21 cellular contexts compared by ENCODE assay signal in the genomic region with DNA sequence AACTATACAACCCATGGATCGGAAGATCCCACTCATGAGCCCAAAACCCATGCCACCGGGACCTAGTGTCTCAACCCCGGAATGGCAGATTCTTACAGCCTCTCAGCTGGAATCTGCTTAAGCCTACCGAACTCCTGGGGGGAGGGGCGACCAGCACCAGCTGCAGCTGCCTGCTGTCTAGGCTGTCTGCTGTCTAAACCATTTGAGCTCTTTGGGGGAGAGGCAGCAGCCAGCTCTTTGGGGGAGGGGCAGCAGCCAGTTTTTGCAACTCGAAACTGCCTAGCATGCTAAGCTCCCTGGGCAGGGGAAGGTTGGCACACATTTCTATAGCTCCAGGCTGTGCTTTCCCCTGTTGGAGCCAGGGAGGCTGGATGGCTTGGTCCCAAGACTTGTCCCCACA.
A peak's percentile ranks its signal among the peaks of the same experiment; 100 is the strongest.
DNase-seq lines count a peak whose midpoint lies in the region; ATAC-seq and TF ChIP-seq lines count a peak whose summit lies in the region.
"Had no signal": no experiment of that assay in that cellular context is flagged by ENCODE, and none has a peak within 500 bp of the region (broad histone marks: within the 10 kb centered on the region; RNA-seq: fewer than 3 reads in every experiment).

No MANE protein-coding gene starts in this region.

- H3K23ac ChIP-seq in mesendoderm (ENCODE audit: low read length) = no peak overlapping the region

- TF ChIP-seq CTCF in left lung (IDR thresholded peaks at IDR 0.05) = no peak

- DNase-seq in NCI-H446 treated with DMSO at 0.1 percent for 48 hours (lab: John Stamatoyannopoulos, UW) = peak; percentile 3
- DNase-seq in fibroblast of gingiva (ENCODE audit: low read depth) = peak; percentile 5
- peak; percentile 1 for DNase-seq in mesendoderm
- DNase-seq in activated naive CD4-positive, alpha-beta T cell treated with anti-CD3 and anti-CD28 coated beads, Interleukin-2, amount 50 U/mL, for 72 hours (ENCODE audit: low spot score in 2 of 2) = no peak
- no peak for DNase-seq in left lung
- no peak for DNase-seq in GM03348 (ENCODE audit: low spot score)
- DNase-seq: C1 segment of cervical spinal cord; CD4-positive, alpha-beta memory T cell; COR-L47; DMS53; NCI-H1092 treated with DMSO at 0.1 percent for 48 hours; NCI-H1436; NCI-H187 treated with DMSO at 0.1 percent for 48 hours; NCI-H526; SHP77 treated with DMSO at 0.1 percent for 48 hours had no signal

- H3K36me3 ChIP-seq in mesendoderm (ENCODE audit: control insufficient read depth, insufficient read depth, low read length) (no peaks in the 10 kb centered on the region), left lung (no peaks in the 10 kb centered on the region)

- no CpG with 5 or more reads among the region's 6 CpGs for WGBS in mesendoderm (ENCODE audit: extremely low coverage, insufficient coverage, low lambda C conversion rate)

- H3K9me3 Mint-ChIP-seq in activated naive CD4-positive, alpha-beta T cell treated with anti-CD3 and anti-CD28 coated beads, Interleukin-2, amount 50 U/mL, for 72 hours = peaks cover 11 to 15% of the 10 kb centered on the region in 2 donors
- H3K9me3 Mint-ChIP-seq: IgD-negative memory B cell had no signal

- no peaks in the 10 kb centered on the region for H3K79me1 ChIP-seq in mesendoderm (ENCODE audit: low read length)

- no peak overlapping the region for H2BK120ac ChIP-seq in mesendoderm (ENCODE audit: low read depth, low read length)

- no peak overlapping the region for H3K56ac ChIP-seq in mesendoderm (ENCODE audit: low read length)

- H3K27ac Mint-ChIP-seq in activated naive CD4-positive, alpha-beta T cell treated with anti-CD3 and anti-CD28 coated beads, Interleukin-2, amount 50 U/mL, for 72 hours = no peak overlapping the region
- H3K27ac Mint-ChIP-seq: CD4-positive, alpha-beta memory T cell; IgD-negative memory B cell had no signal

- H2BK15ac ChIP-seq in mesendoderm (replicated peaks; ENCODE audit: low read depth) = no peak overlapping the region

- no peaks in the 10 kb centered on the region for H3K36me3 Mint-ChIP-seq in activated naive CD4-positive, alpha-beta T cell treated with anti-CD3 and anti-CD28 coated beads, Interleukin-2, amount 50 U/mL, for 72 hours
- H3K36me3 Mint-ChIP-seq: CD4-positive, alpha-beta memory T cell; IgD-negative memory B cell had no signal

- no peak overlapping the region for H3K4me2 ChIP-seq in mesendoderm (ENCODE audit: low read length)

- H3K27ac ChIP-seq in mesendoderm (ENCODE audit: low read depth, low read length) = no peak overlapping the region
- H3K27ac ChIP-seq in left lung = no peak overlapping the region
- H3K27ac ChIP-seq: SK-N-MC had no signal

- no peaks in the 10 kb centered on the region for H3K79me2 ChIP-seq in mesendoderm (ENCODE audit: control insufficient read depth, insufficient read depth, low read length)

- H3K4me1 ChIP-seq in mesendoderm (ENCODE audit: control insufficient read depth, low read depth, low read length) (no peaks in the 10 kb centered on the region), left lung (no peaks in the 10 kb centered on the region)

- no peak overlapping the region for H3K9ac ChIP-seq in mesendoderm (ENCODE audit: low read length)

- H3K4ac ChIP-seq in mesendoderm (ENCODE audit: low read depth, low read length) = no peak overlapping the region

- H3K18ac ChIP-seq in mesendoderm (ENCODE audit: low read length) = no peak overlapping the region

- no peak overlapping the region for H3K4me3 ChIP-seq in mesendoderm (ENCODE audit: low read length)
- H3K4me3 ChIP-seq in left lung = no peak overlapping the region
- H3K4me3 ChIP-seq: GM12878, SK-N-MC had no signal

- no peak overlapping the region for H4K8ac ChIP-seq in mesendoderm (ENCODE audit: low read depth, low read length)

- no peak overlapping the region for H2AK5ac ChIP-seq in mesendoderm (ENCODE audit: low read length)

- no peak overlapping the region for H4K5ac ChIP-seq in mesendoderm (ENCODE audit: low read length)

- intact Hi-C loops in left lung (cut with DNase I) = no loop called here

- no peaks in the 10 kb centered on the region for H3K9me3 ChIP-seq in left lung

- H3K27me3 ChIP-seq in mesendoderm (ENCODE audit: insufficient read depth, low read length, poor library complexity) (no peaks in the 10 kb centered on the region), left lung (no peaks in the 10 kb centered on the region)

- H2BK5ac ChIP-seq in mesendoderm (ENCODE audit: low read length) = no peak overlapping the region

- ATAC-seq in activated naive CD4-positive, alpha-beta T cell treated with anti-CD3 and anti-CD28 coated beads, Interleukin-2, amount 50 U/mL, for 72 hours = no peak
- ATAC-seq in left lung = no peak
- no peak for ATAC-seq in GM21423 (IDR thresholded peaks at IDR 0.05; ENCODE audit: unreplicated experiment)
- ATAC-seq: GM12878, HCT116, Panc1 had no signal

Comparison
In these comparisons a context has a peak if more than half of its experiments do, and no peak if none do; other contexts are left out.
1. DNase-seq: peak in NCI-H446 treated with DMSO at 0.1 percent for 48 hours (single experiment), fibroblast of gingiva (single experiment) and mesendoderm (single experiment); none in activated naive CD4-positive, alpha-beta T cell treated with anti-CD3 and anti-CD28 coated beads, Interleukin-2, amount 50 U/mL, for 72 hours (0 of 2), left lung (0 of 2) and GM03348 (single experiment).